In the genomic region with DNA sequence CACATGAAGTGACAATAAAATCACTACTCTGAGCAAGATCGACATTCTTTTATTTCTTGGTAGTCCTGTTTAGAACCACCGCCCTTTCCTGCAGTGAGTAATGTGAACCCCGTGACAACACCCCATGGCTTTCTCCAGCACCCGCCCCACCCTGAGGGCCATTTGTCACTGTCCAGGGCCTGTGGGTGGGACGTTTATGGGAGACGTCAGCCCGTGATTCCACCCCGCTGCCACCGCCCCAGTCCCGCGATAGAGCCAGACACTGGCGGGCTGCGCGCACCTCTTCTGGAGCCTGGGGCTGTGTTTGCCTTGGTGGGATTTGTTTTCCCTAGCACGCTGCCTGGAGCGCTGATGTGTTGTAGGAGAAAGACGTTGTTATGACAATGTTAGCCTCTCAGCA, we compare ENCODE assay signal across 28 cellular contexts.
DNase-seq lines count a peak whose midpoint lies in the region; ATAC-seq and TF ChIP-seq lines count a peak whose summit lies in the region.
"Had no signal": no experiment of that assay in that cellular context is flagged by ENCODE, and none has a peak within 500 bp of the region (broad histone marks: within the 10 kb centered on the region; RNA-seq: fewer than 3 reads in every experiment).

No MANE protein-coding gene starts in this region.

- H3K27me3 ChIP-seq in colonic mucosa: no peaks in the 10 kb centered on the region
- H3K27me3 ChIP-seq in spleen (replicated peaks in 1 of 7): no peaks in the 10 kb centered on the region
- H3K27me3 ChIP-seq: neutrophil, right lobe of liver had no signal

- H3K9me3 ChIP-seq in colonic mucosa (no peaks in the 10 kb centered on the region), spleen (peaks cover 0 to 24% (median 10%) of the 10 kb centered on the region in 8 donors)
- H3K9me3 ChIP-seq: BE2C, neutrophil, right lobe of liver, SK-N-SH, thoracic aorta had no signal

- no peaks in the 10 kb centered on the region for H3K4me1 ChIP-seq in colonic mucosa
- H3K4me1 ChIP-seq in spleen: no peaks in the 10 kb centered on the region
- H3K4me1 ChIP-seq: BE2C, right lobe of liver had no signal

- no peak overlapping the region for H3K27ac ChIP-seq in colonic mucosa
- no peak overlapping the region for H3K27ac ChIP-seq in spleen
- H3K27ac ChIP-seq: neutrophil, right lobe of liver, thoracic aorta had no signal

- DNase-seq in Daoy (ENCODE audit: low read depth) (peak; percentile 91), NCI-H1092 (lab: John Stamatoyannopoulos, UW) (peak; percentile 72), colonic mucosa (peak; percentile 29), spleen (peak; percentile 67), iPS-NIHi11 (ENCODE audit: low spot score) (no peak), HUDEP-2 (lab: John Stamatoyannopoulos, UW; ENCODE audit: unreplicated experiment in 76 of 76) (no peak)
- no peak for DNase-seq in activated effector memory CD4-positive, alpha-beta T cell treated with anti-CD3 and anti-CD28 coated beads, Interleukin-2, amount 50 U/mL, for 16 hours
- DNase-seq: activated CD4-positive, alpha-beta T cell treated with anti-CD3 and anti-CD28 coated beads for 4 hours; activated CD8-positive, alpha-beta memory T cell treated with anti-CD3 and anti-CD28 coated beads for 24 hours; activated effector memory CD4-positive, alpha-beta T cell treated with Interleukin-2 at 50 U/mL for 16 hours; activated naive CD8-positive, alpha-beta T cell treated with anti-CD3 and anti-CD28 coated beads for 36 hours; BE2C; COR-L47; endodermal cell; GF-D8; H7; Karpas-422; MV-4-11; NCI-H187; RPMI8226; SK-N-SH; stimulated activated naive CD8-positive, alpha-beta T cell treated with anti-CD3 and anti-CD28 coated beads, Interleukin-15, Interleukin-2, amounts not matched to agents 100 U/mL and 50 U/mL, for 24 hours; T-helper 17 cell had no signal

- TF ChIP-seq CTCF in colonic mucosa (IDR thresholded peaks at IDR 0.05) (no peak), spleen (IDR thresholded peaks at IDR 0.05 in 8 of 11, conservative IDR thresholded peaks at IDR 0.05 in 3 of 11) (no peak)

- intact Hi-C loops in colonic mucosa (cut with DNase I) (no loop called here), spleen (cut with DNase I; ENCODE audit: low total_unique reads) (no loop called here)

- no peaks in the 10 kb centered on the region for H3K36me3 ChIP-seq in colonic mucosa
- H3K36me3 ChIP-seq in spleen: no peaks in the 10 kb centered on the region
- H3K36me3 ChIP-seq: BE2C, neutrophil, right lobe of liver, thoracic aorta had no signal

- no peak for ATAC-seq in HG02852 (IDR thresholded peaks at IDR 0.05; ENCODE audit: unreplicated experiment)
- ATAC-seq: left lobe of liver; right lobe of liver; stimulated activated naive CD8-positive, alpha-beta T cell treated with anti-CD3 and anti-CD28 coated beads, Interleukin-15, Interleukin-2, amounts not matched to agents 100 U/mL and 50 U/mL, for 24 hours; T-helper 17 cell had no signal

- 88 to 91% (median 89%) methylated on average over 17 of the region's 17 CpGs for WGBS in spleen, 5 donors

- no peak overlapping the region for H3K9ac ChIP-seq in colonic mucosa (ENCODE audit: low read depth in 2 of 2, low read length in 2 of 2)
- H3K9ac ChIP-seq: SK-N-SH had no signal

- TF ChIP-seq POLR2A in spleen (IDR thresholded peaks at IDR 0.05): no peak

- no peak overlapping the region for H3K4me3 ChIP-seq in colonic mucosa
- no peak overlapping the region for H3K4me3 ChIP-seq in spleen
- H3K4me3 ChIP-seq: right lobe of liver, thoracic aorta had no signal

Comparison
In these comparisons a context has a peak if more than half of its experiments do, and no peak if none do; other contexts are left out.
1. DNase-seq: peak in Daoy (single experiment), NCI-H1092 (single experiment), colonic mucosa (single experiment) and spleen (single experiment); none in iPS-NIHi11 (single experiment), HUDEP-2 (0 of 76) and activated effector memory CD4-positive, alpha-beta T cell treated with anti-CD3 and anti-CD28 coated beads, Interleukin-2, amount 50 U/mL, for 16 hours (single experiment).